25 cellular contexts compared by ENCODE assay signal in genomic region chr3:169678122-169678521, GRCh38. TPM values are rescaled to one million over a fixed set of nuclear protein-coding genes. Genes with fewer than 3 reads are reported as not detected.
"Had no signal": no experiment of that assay in that cellular context is flagged by ENCODE, and none has a peak within 500 bp of the region (broad histone marks: within the 10 kb centered on the region; RNA-seq: fewer than 3 reads in every experiment).

No MANE protein-coding gene starts in this region.

- H3K36me3 ChIP-seq: heart left ventricle, left lung, lower lobe of right lung, thoracic aorta, upper lobe of left lung, vagina had no signal

- H3K9me3 ChIP-seq: vagina had no signal

- DNase-seq: activated B cell treated with CpG ODN at 0.5 μM for 24 hours; activated CD4-positive, alpha-beta T cell treated with anti-CD3 and anti-CD28 coated beads, Interleukin-2, amount 50 U/mL, for 1 hour; activated CD8-positive, alpha-beta T cell treated with anti-CD3 and anti-CD28 coated beads for 36 hours; activated gamma-delta T cell treated with Interleukin-2 at 50 U/mL for 16 hours; activated naive CD4-positive, alpha-beta T cell treated with anti-CD3 and anti-CD28 coated beads, Interleukin-2, amount 50 U/mL, for 16 hours; activated T-cell treated with anti-CD3 and anti-CD28 coated beads, Interleukin-2, amount 50 U/mL, for 4 hours; amniotic stem cell; central memory CD4-positive, alpha-beta T cell; foreskin fibroblast; heart left ventricle; left lung; lower lobe of right lung; mesenchymal stem cell; natural killer cell; posterior cingulate gyrus; small intestine; stimulated activated CD4-positive, alpha-beta T cell treated with anti-CD3 and anti-CD28 coated beads, Interleukin-4, amount 100 ng/mL, for 24 hours; T-helper 2 cell; upper lobe of left lung had no signal

- H3K27ac ChIP-seq: heart left ventricle, left lung, lower lobe of right lung, thoracic aorta, upper lobe of left lung, vagina had no signal

- H3K4me3 ChIP-seq: heart left ventricle, left lung, lower lobe of right lung, thoracic aorta, upper lobe of left lung, vagina had no signal

- H3K27me3 ChIP-seq: upper lobe of left lung, vagina had no signal

- H3K4me1 ChIP-seq: heart left ventricle, left lung, lower lobe of right lung, upper lobe of left lung, vagina had no signal

- ATAC-seq: activated CD8-positive, alpha-beta T cell treated with anti-CD3 and anti-CD28 coated beads for 36 hours; activated T-cell treated with anti-CD3 and anti-CD28 coated beads, Interleukin-2, amount 50 U/mL, for 4 hours; activated T-helper 17 cell treated with anti-CD3 and anti-CD28 coated beads, Interleukin-2, amount 50 U/mL, for 72 hours; esophagus mucosa; heart left ventricle; left lung; lower lobe of right lung; natural killer cell; sciatic nerve; stimulated activated effector memory CD8-positive, alpha-beta T cell treated with anti-CD3 and anti-CD28 coated beads, Interleukin-12 subunit alpha, Interleukin-12 subunit beta, amount 100 ng/mL, for 72 hours had no signal

RNA-seq across cellular contexts. Expression of gene MECOM, which starts 14.6 kb away (rescaled TPM):
- total RNA-seq: activated CD8-positive, alpha-beta T cell treated with anti-CD3 and anti-CD28 coated beads for 36 hours; activated T-helper 17 cell treated with anti-CD3 and anti-CD28 coated beads, Interleukin-2, amount 50 U/mL, for 72 hours had no signal
